ENCODE assay signal across 22 cellular contexts in the genomic region with DNA sequence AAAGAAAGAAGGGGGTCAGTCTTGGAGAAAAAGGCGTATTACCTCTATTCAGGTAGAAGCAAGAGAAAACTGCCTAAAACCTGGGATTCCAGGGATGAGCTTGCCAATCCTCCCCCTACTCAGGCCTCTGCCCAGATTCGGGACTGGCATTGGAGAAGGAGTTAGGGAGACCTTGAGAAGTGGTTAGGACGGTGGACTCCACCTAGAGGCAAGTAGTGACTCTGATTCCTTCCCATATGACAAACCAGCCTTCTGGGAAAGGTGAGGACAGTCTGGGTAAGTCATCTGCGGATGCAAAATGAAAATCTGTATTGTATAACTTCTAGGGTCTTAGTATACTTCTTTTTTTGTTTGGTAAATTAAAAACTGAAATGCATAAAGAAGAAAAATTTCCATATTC. TPM values are rescaled to one million over a fixed set of nuclear protein-coding genes. Genes with fewer than 3 reads are reported as not detected.
DNase-seq lines count a peak whose midpoint lies in the region; ATAC-seq, FAIRE-seq and TF ChIP-seq lines count a peak whose summit lies in the region.
"Had no signal": no experiment of that assay in that cellular context is flagged by ENCODE, and none has a peak within 500 bp of the region (broad histone marks: within the 10 kb centered on the region; RNA-seq: fewer than 3 reads in every experiment).

No MANE protein-coding gene starts in this region.

- H3K4me2 ChIP-seq in A549 (no peak overlapping the region), HCT116 (ENCODE audit: low read length) (no peak overlapping the region)
- H3K4me2 ChIP-seq: SK-N-SH had no signal

- H3K36me3 ChIP-seq in HCT116 (ENCODE audit: control insufficient read depth in 1 of 2, insufficient read depth in 2 of 2, low read length in 2 of 2) (no peaks in the 10 kb centered on the region), WERI-Rb-1 (no peaks in the 10 kb centered on the region)

- intact Hi-C loops in HCT116 (cut with micrococcal nuclease): no loop called here

- H2AFZ ChIP-seq in HCT116 (ENCODE audit: low read depth, low read length, poor library complexity, severe bottlenecking): no peak overlapping the region

- peak in 1 of 2 experiments; percentile 42 for DNase-seq in A549 (ENCODE audit: low read depth in 1 of 2, low spot score in 1 of 2)
- no peak for DNase-seq in HCT116 (ENCODE audit: low read depth, low spot score)
- no peak for DNase-seq in WERI-Rb-1
- no peak for DNase-seq in epithelial cell of proximal tubule (ENCODE audit: low read depth)
- no peak for DNase-seq in foreskin melanocyte
- DNase-seq in inferior parietal cortex (ENCODE audit: extremely low spot score): no peak
- DNase-seq in putamen (ENCODE audit: low spot score): no peak
- DNase-seq in substantia nigra (lab: John Stamatoyannopoulos, UW): no peak
- DNase-seq: 8988T; CD4-positive, alpha-beta T cell; DMS53; EL; H7; MM.1S; NCI-H1092; NCI-H1436 treated with DMSO at 0.1 percent for 48 hours; NCI-H2029; NCI-H345; NCI-H524 treated with DMSO at 0.1 percent for 48 hours; SHP77; SK-N-SH had no signal

- H3K27ac ChIP-seq in A549: no peak overlapping the region
- no peak overlapping the region for H3K27ac ChIP-seq in HCT116 (ENCODE audit: low read depth, low read length)
- H3K27ac ChIP-seq in WERI-Rb-1: no peak overlapping the region
- H3K27ac ChIP-seq in substantia nigra (ENCODE audit: low read depth, low read length, poor library complexity, severe bottlenecking): no peak overlapping the region
- H3K27ac ChIP-seq: HL-60 had no signal

- no peak overlapping the region for H3K9ac ChIP-seq in HCT116 (ENCODE audit: low read length)
- H3K9ac ChIP-seq: SK-N-SH had no signal

- POLR2A ChIA-PET in A549 (lab: Yijun Ruan, JAX): no interaction called here
- POLR2A ChIA-PET in HCT116 (lab: Charles Lee): no interaction called here

- no peaks in the 10 kb centered on the region for H3K9me3 ChIP-seq in A549
- H3K9me3 ChIP-seq in HCT116 (ENCODE audit: control insufficient read depth in 1 of 2, insufficient read depth in 1 of 2, low read depth in 1 of 2, low read length in 2 of 2): no peaks in the 10 kb centered on the region
- H3K9me3 ChIP-seq in WERI-Rb-1 (ENCODE audit: severe bottlenecking): no peaks in the 10 kb centered on the region
- H3K9me3 ChIP-seq: SK-N-SH had no signal

- no peak overlapping the region for H3K4me3 ChIP-seq in A549
- H3K4me3 ChIP-seq in HCT116 (replicated peaks in 1 of 2; ENCODE audit: low read depth in 1 of 2, low read length in 2 of 2): no peak overlapping the region
- no peak overlapping the region for H3K4me3 ChIP-seq in WERI-Rb-1 (ENCODE audit: low read depth, low read length)
- no peak overlapping the region for H3K4me3 ChIP-seq in epithelial cell of proximal tubule (ENCODE audit: low read depth, low read length)

- FAIRE-seq in A549 (lab: Jason Lieb, UNC): no peak

- H4K20me1 ChIP-seq in HCT116 (ENCODE audit: insufficient read depth): no peaks in the 10 kb centered on the region

- TF ChIP-seq CTCF in A549 (IDR thresholded peaks at IDR 0.05) (no peak), HCT116 (IDR thresholded peaks at IDR 0.05 in 2 of 3, conservative IDR thresholded peaks at IDR 0.05 in 1 of 3; ENCODE audit: borderline replicate concordance in 1 of 3, insufficient read depth in 1 of 3, low read depth in 2 of 3, low read length in 2 of 3) (peak in 2 of 3 experiments; percentile 11 to 23; a peak in 3 of 6 replicates), WERI-Rb-1 (IDR thresholded peaks at IDR 0.05; ENCODE audit: low read depth, low read length) (0 out of 2 replicates have a peak, but pooled peaks have one; percentile 17), epithelial cell of proximal tubule (conservative IDR thresholded peaks at IDR 0.05; ENCODE audit: low read depth, low read length) (peak; percentile 31)

- H3K79me2 ChIP-seq in HCT116 (ENCODE audit: insufficient read depth, low read length): no peaks in the 10 kb centered on the region

- H3K27me3 ChIP-seq in HCT116 (ENCODE audit: insufficient read depth, low read length) (no peaks in the 10 kb centered on the region), WERI-Rb-1 (ENCODE audit: insufficient read depth, low read depth, severe bottlenecking) (no peaks in the 10 kb centered on the region)

- no peak for TF ChIP-seq POLR2A in A549 (IDR thresholded peaks at IDR 0.05; ENCODE audit: low read length)
- no peak for TF ChIP-seq POLR2A in HCT116 (IDR thresholded peaks at IDR 0.05; ENCODE audit: borderline replicate concordance, extremely low read depth, insufficient read depth, insufficient read length)

- TF ChIP-seq EP300 in A549 (IDR thresholded peaks at IDR 0.05): no peak

- RAD21 ChIA-PET in HCT116 (lab: Charles Lee; ENCODE audit: low non-redundant PET in 1 of 2, low total read pairs in 2 of 2, uncharacterized antibody in 2 of 2, unreplicated experiment in 2 of 2): no interaction called here

- peak; percentile 56 to 71; a peak in 3 of 6 replicates for ATAC-seq in A549
- peak; percentile 82 for ATAC-seq in HCT116

- 77% methylated on average over 4 of the region's 4 CpGs for WGBS in A549 (ENCODE audit: missing lambda C conversion rate)

- CTCF ChIA-PET in A549 (lab: Yijun Ruan, JAX) (interaction anchor here (0.7 to 2.4 kb wide), 4 partner anchors 35 to 1065 kb away, joined by 3 to 6 read pairs (median 4); no protein-coding TSS in a partner anchor), HCT116 (lab: Charles Lee) (interaction anchor here (1.4 kb wide), 1 partner anchor 9 kb away, joined by 4 read pairs; no protein-coding TSS in a partner anchor)

- H3K4me1 ChIP-seq in A549 (peaks cover 11% of the 10 kb centered on the region), HCT116 (ENCODE audit: control insufficient read depth in 1 of 2, insufficient read depth in 2 of 2, low read length in 2 of 2) (peaks cover 8 to 14% of the 10 kb centered on the region in 2 experiments; a peak in 2 of 4 replicates)

- TF ChIP-seq RAD21 in A549 (conservative IDR thresholded peaks at IDR 0.05 in 1 of 2, IDR thresholded peaks at IDR 0.05 in 1 of 2): no peak
- no peak for TF ChIP-seq RAD21 in HCT116 (IDR thresholded peaks at IDR 0.05; ENCODE audit: low read depth)

- no TSS peak for BruUV-seq in HCT116 (replicated peaks; lab: Mats Ljungman, UMichigan)

- no peaks in the 10 kb centered on the region for H3K9me2 ChIP-seq in HCT116 (ENCODE audit: insufficient read depth)
- H3K9me2 ChIP-seq: SK-N-SH had no signal

TF ChIP-seq in A549, 52 proteins besides CTCF, POLR2A, EP300 and RAD21 (continues in another document):
- TF ChIP-seq, protein P1, sequence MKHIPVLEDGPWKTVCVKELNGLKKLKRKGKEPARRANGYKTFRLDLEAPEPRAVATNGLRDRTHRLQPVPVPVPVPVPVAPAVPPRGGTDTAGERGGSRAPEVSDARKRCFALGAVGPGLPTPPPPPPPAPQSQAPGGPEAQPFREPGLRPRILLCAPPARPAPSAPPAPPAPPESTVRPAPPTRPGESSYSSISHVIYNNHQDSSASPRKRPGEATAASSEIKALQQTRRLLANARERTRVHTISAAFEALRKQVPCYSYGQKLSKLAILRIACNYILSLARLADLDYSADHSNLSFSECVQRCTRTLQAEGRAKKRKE (CRISPR knock-in tag; IDR thresholded peaks at IDR 0.05; ENCODE audit: low read depth): no peak
- no peak for TF ChIP-seq CHD2 (IDR thresholded peaks at IDR 0.05; ENCODE audit: low read length, partially characterized antibody)
- TF ChIP-seq, protein P2, sequence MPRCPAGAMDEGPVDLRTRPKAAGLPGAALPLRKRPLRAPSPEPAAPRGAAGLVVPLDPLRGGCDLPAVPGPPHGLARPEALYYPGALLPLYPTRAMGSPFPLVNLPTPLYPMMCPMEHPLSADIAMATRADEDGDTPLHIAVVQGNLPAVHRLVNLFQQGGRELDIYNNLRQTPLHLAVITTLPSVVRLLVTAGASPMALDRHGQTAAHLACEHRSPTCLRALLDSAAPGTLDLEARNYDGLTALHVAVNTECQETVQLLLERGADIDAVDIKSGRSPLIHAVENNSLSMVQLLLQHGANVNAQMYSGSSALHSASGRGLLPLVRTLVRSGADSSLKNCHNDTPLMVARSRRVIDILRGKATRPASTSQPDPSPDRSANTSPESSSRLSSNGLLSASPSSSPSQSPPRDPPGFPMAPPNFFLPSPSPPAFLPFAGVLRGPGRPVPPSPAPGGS (IDR thresholded peaks at IDR 0.05): no peak

TF ChIP-seq in HCT116, 20 proteins besides CTCF, POLR2A, EP300 and RAD21 (continues in another document):
- no peak for TF ChIP-seq TCF7L2 (IDR thresholded peaks at IDR 0.05; ENCODE audit: borderline replicate concordance, extremely low read depth, insufficient read depth, insufficient read length)
- TF ChIP-seq ZNF274 (IDR thresholded peaks at IDR 0.05; ENCODE audit: low read depth, low read length): no peak
- no peak for TF ChIP-seq CBX3 (IDR thresholded peaks at IDR 0.05; ENCODE audit: low read depth)

RNA-seq across cellular contexts. Expression of a gene that starts 43.8 kb away (rescaled TPM):
- 7.5 and 8.0 TPM in 2 replicates for polyA plus RNA-seq in A549 (2011; rRNA removed)
- polyA plus RNA-seq in A549 (2012; cell fraction: cytosol; rRNA removed): 0.83 and 1.0 TPM in 2 replicates
- polyA plus RNA-seq in A549 (2012; cell fraction: nucleus; rRNA removed): 2.0 and 2.9 TPM in 2 replicates
- 3.3 to 3.5 TPM (median 3.4 TPM) in 3 replicates for polyA plus RNA-seq in A549 (2017; fragmentation: RNase III; extraction: RNeasy Plus Mini Kit Qiagen cat#74134 plus additional on column Dnase treatment)
- polyA minus RNA-seq in A549 (2011; rRNA and poly(A)+ RNA removed): 17.4 and 18.8 TPM in 2 replicates
- total RNA-seq in HCT116 (2021; ENCODE audit: unreplicated experiment): 11.1 TPM
- 1.9 and 3.0 TPM in 2 replicates for polyA plus RNA-seq in HCT116 (2012)
- total RNA-seq in epithelial cell of proximal tubule: 2.2 and 2.6 TPM in 2 replicates

RNA-seq across cellular contexts. Expression of a gene that starts 44.9 kb away (rescaled TPM):
- 85.2 and 94.2 TPM in 2 replicates for polyA plus RNA-seq in A549 (2011; rRNA removed)
- 16.8 and 17.8 TPM in 2 replicates for polyA plus RNA-seq in A549 (2012; cell fraction: cytosol; rRNA removed)
- polyA plus RNA-seq in A549 (2012; cell fraction: nucleus; rRNA removed): 4.5 and 7.3 TPM in 2 replicates
- 24.3 to 27.6 TPM (median 25.8 TPM) in 3 replicates for polyA plus RNA-seq in A549 (2017; fragmentation: RNase III; extraction: RNeasy Plus Mini Kit Qiagen cat#74134 plus additional on column Dnase treatment)
- 24.7 and 24.9 TPM in 2 replicates for polyA minus RNA-seq in A549 (2011; rRNA and poly(A)+ RNA removed)
- total RNA-seq in HCT116 (2021; ENCODE audit: unreplicated experiment): 19.9 TPM
- polyA plus RNA-seq in HCT116 (2012): 11.5 and 16.3 TPM in 2 replicates
- total RNA-seq in epithelial cell of proximal tubule: 5.1 and 8.8 TPM in 2 replicates
